In genomic region chr6:51007237-51007636, GRCh38 we compare ENCODE assay signal across 33 cellular contexts.
"Had no signal": no experiment of that assay in that cellular context is flagged by ENCODE, and none has a peak within 500 bp of the region (broad histone marks: within the 10 kb centered on the region; RNA-seq: fewer than 3 reads in every experiment).

No MANE protein-coding gene starts in this region.

- H3K4me3 ChIP-seq: adrenal gland, ascending aorta, body of pancreas, breast epithelium, cardiac muscle cell had no signal

- H3K27me3 ChIP-seq: adrenal gland, ascending aorta, body of pancreas, brain microvascular endothelial cell, breast epithelium, cardiac muscle cell had no signal

- ATAC-seq: activated naive CD4-positive, alpha-beta T cell treated with anti-CD3 and anti-CD28 coated beads, Interleukin-2, amount 50 U/mL, for 72 hours; activated naive CD8-positive, alpha-beta T cell treated with anti-CD3 and anti-CD28 coated beads, Interleukin-2, amount 50 U/mL, for 24 hours; activated T-cell treated with anti-CD3 and anti-CD28 coated beads, Interleukin-2, amount 50 U/mL, for 4 hours; activated T-cell treated with anti-CD3 and anti-CD28 coated beads, Interleukin-2, amount 50 U/mL, for 72 hours; activated T-helper 17 cell treated with anti-CD3 and anti-CD28 coated beads, Interleukin-2, amount 50 U/mL, for 72 hours; body of pancreas had no signal

- H3K4me1 ChIP-seq: adrenal gland, ascending aorta, body of pancreas, breast epithelium had no signal

- FAIRE-seq: astrocyte had no signal

- H3K9me3 ChIP-seq: adrenal gland, ascending aorta, body of pancreas, breast epithelium had no signal

- H3K36me3 ChIP-seq: adrenal gland, ascending aorta, brain microvascular endothelial cell, breast epithelium, cardiac muscle cell had no signal

- H3K27ac ChIP-seq: adrenal gland, ascending aorta, body of pancreas, brain microvascular endothelial cell, breast epithelium, cardiac muscle cell had no signal

- DNase-seq: activated effector memory CD4-positive, alpha-beta T cell treated with anti-CD3 and anti-CD28 coated beads, Interleukin-2, amount 50 U/mL, for 16 hours; activated effector memory CD4-positive, alpha-beta T cell treated with Interleukin-2 at 50 U/mL for 16 hours; activated gamma-delta T cell treated with Interleukin-2 at 50 U/mL for 16 hours; activated naive CD4-positive, alpha-beta T cell; activated naive CD4-positive, alpha-beta T cell treated with anti-CD3 and anti-CD28 coated beads for 36 hours; activated naive CD4-positive, alpha-beta T cell treated with anti-CD3 and anti-CD28 coated beads, Interleukin-2, amount 10 ng/mL, durations not matched to agents 7 days and 5 days; activated naive CD4-positive, alpha-beta T cell treated with anti-CD3 and anti-CD28 coated beads, Interleukin-2, amount 50 U/mL, for 16 hours; activated naive CD4-positive, alpha-beta T cell treated with Interleukin-2 at 50 U/mL for 16 hours; activated naive CD8-positive, alpha-beta T cell treated with anti-CD3 and anti-CD28 coated beads for 36 hours; activated naive CD8-positive, alpha-beta T cell treated with anti-CD3 and anti-CD28 coated beads, Interleukin-2, amount 10 ng/mL, durations not matched to agents 7 days and 5 days; activated naive CD8-positive, alpha-beta T cell treated with anti-CD3 and anti-CD28 coated beads, Interleukin-2, amount 50 U/mL, for 24 hours; activated T-cell treated with anti-CD3 and anti-CD28 coated beads for 4 hours; activated T-cell treated with anti-CD3 and anti-CD28 coated beads, Interleukin-2, amount 50 U/mL, for 1 hour; activated T-cell treated with anti-CD3 and anti-CD28 coated beads, Interleukin-2, amount 50 U/mL, for 24 hours; activated T-cell treated with anti-CD3 and anti-CD28 coated beads, Interleukin-2, amount 50 U/mL, for 4 hours; activated T-cell treated with anti-CD3 and anti-CD28 coated beads, Interleukin-2, amount 50 U/mL, for 48 hours; activated T-cell treated with anti-CD3 and anti-CD28 coated beads, Interleukin-2, amount 50 U/mL, for 72 hours; adrenal gland; amniotic stem cell; amygdala; anterior cingulate cortex; aorta; body of pancreas; brain microvascular endothelial cell; caudate nucleus; central memory CD4-positive, alpha-beta T cell; cerebellar nuclear complex had no signal
